ENCODE assay signal across 18 cellular contexts in genomic region chr5:16131878-16132277, GRCh38. TPM values are rescaled to one million over a fixed set of nuclear protein-coding genes. Genes with fewer than 3 reads are reported as not detected.
A peak's percentile ranks its signal among the peaks of the same experiment; 100 is the strongest.
DNase-seq lines count a peak whose midpoint lies in the region; ATAC-seq and TF ChIP-seq lines count a peak whose summit lies in the region.
"Had no signal": no experiment of that assay in that cellular context is flagged by ENCODE, and none has a peak within 500 bp of the region (broad histone marks: within the 10 kb centered on the region; RNA-seq: fewer than 3 reads in every experiment).

No MANE protein-coding gene starts in this region.

- intact Hi-C loops in heart right ventricle (cut with DNase I) (loop anchor here in 2 of 10 donors (5.0 kb wide), 1 partner anchor 125 kb away; no protein-coding TSS in a partner anchor), right cardiac atrium (cut with DNase I) (no loop called here)

- 41 to 57% methylated on average over 5 of the region's 5 CpGs for WGBS in heart right ventricle, 2 donors
- 80% methylated on average over 5 of the region's 5 CpGs for WGBS in right cardiac atrium

- H3K4me3 ChIP-seq in heart right ventricle, result peak overlapping the region in 5 of 10 donors; percentile 14 to 45 (median 36)
- H3K4me3 ChIP-seq in right cardiac atrium (ENCODE audit: low read length), result no peak overlapping the region
- peak overlapping the region; percentile 27 for H3K4me3 ChIP-seq in WERI-Rb-1 (ENCODE audit: low read depth, low read length)

- H3K9me3 ChIP-seq in heart right ventricle (peaks cover 0 to 14% (median 0%) of the 10 kb centered on the region in 11 donors), right cardiac atrium (ENCODE audit: control insufficient read depth, low read length) (peaks cover 2% of the 10 kb centered on the region), WERI-Rb-1 (ENCODE audit: severe bottlenecking) (no peaks in the 10 kb centered on the region)

- H3K36me3 ChIP-seq in heart right ventricle (no peaks in the 10 kb centered on the region), WERI-Rb-1 (no peaks in the 10 kb centered on the region)

- H3K27me3 ChIP-seq in heart right ventricle, result peaks cover 0 to 3% (median 0%) of the 10 kb centered on the region in 7 donors
- no peaks in the 10 kb centered on the region for H3K27me3 ChIP-seq in right cardiac atrium (ENCODE audit: control insufficient read depth, insufficient read depth)
- H3K27me3 ChIP-seq in WERI-Rb-1 (ENCODE audit: insufficient read depth, low read depth, severe bottlenecking), result no peaks in the 10 kb centered on the region

- TF ChIP-seq CTCF in heart right ventricle (IDR thresholded peaks at IDR 0.05) (no peak), WERI-Rb-1 (IDR thresholded peaks at IDR 0.05; ENCODE audit: low read depth, low read length) (no peak)

- DNase-seq in NCI-H510A treated with DMSO at 0.1 percent for 48 hours (lab: John Stamatoyannopoulos, UW) (peak; percentile 19), NCI-H510A (lab: John Stamatoyannopoulos, UW) (no peak), heart right ventricle (no peak), right cardiac atrium (no peak), NCI-H524 treated with DMSO at 0.1 percent for 48 hours (lab: John Stamatoyannopoulos, UW) (peak; percentile 100), WERI-Rb-1 (peak; percentile 86)
- DNase-seq in activated naive CD4-positive, alpha-beta T cell treated with anti-CD3 and anti-CD28 coated beads, Interleukin-2, amount 50 U/mL, for 16 hours, result no peak
- DNase-seq: ACHN; C1 segment of cervical spinal cord; Calu3; CD4-positive, alpha-beta T cell; DMS153; DND-41; GDM1; GOT3; H9 had no signal

- H3K4me1 ChIP-seq in heart right ventricle (peaks cover 0 to 14% (median 0%) of the 10 kb centered on the region in 9 donors), right cardiac atrium (ENCODE audit: control insufficient read depth, insufficient read depth, low read length) (no peaks in the 10 kb centered on the region)

- peak overlapping the region in 7 of 10 donors; percentile 7 to 72 (median 59) for H3K27ac ChIP-seq in heart right ventricle
- H3K27ac ChIP-seq in right cardiac atrium (ENCODE audit: low read length), result no peak overlapping the region
- peak overlapping the region; percentile 69 for H3K27ac ChIP-seq in WERI-Rb-1

- ATAC-seq in heart right ventricle (peak in 5 of 8 donors; percentile 31 to 53 (median 40)), right cardiac atrium (no peak)

RNA-seq across cellular contexts. Expression of gene MARCHF11, which starts 47.7 kb away (rescaled TPM):
- total RNA-seq in heart right ventricle, result 1 to 10 TPM in 9 of 10 donors, under 1 TPM in 1; 0.58 to 5.8 (median 3.5) TPM
- 1 to 10 TPM in 1 of 2 donors, under 1 TPM in 1; 0.59 to 7.9 TPM for polyA plus RNA-seq in heart right ventricle
- total RNA-seq in right cardiac atrium, result 1 to 10 TPM; 1.3 to 3.2 (median 2.2) TPM
- 2.7 TPM for polyA plus RNA-seq in right cardiac atrium
- total RNA-seq: A172; Calu3; CD4-positive, alpha-beta T cell; HT1080 had no signal

Comparison
In these comparisons a context has a peak if more than half of its experiments do, and no peak if none do; other contexts are left out.
1. DNase-seq: peak in NCI-H510A treated with DMSO at 0.1 percent for 48 hours (single experiment), NCI-H524 treated with DMSO at 0.1 percent for 48 hours (single experiment) and WERI-Rb-1 (single experiment); none in NCI-H510A (single experiment), heart right ventricle (0 of 2), right cardiac atrium (0 of 3) and activated naive CD4-positive, alpha-beta T cell treated with anti-CD3 and anti-CD28 coated beads, Interleukin-2, amount 50 U/mL, for 16 hours (single experiment).
2. ATAC-seq: peak in heart right ventricle (5 of 8); none in right cardiac atrium (0 of 2).